In the genomic region with DNA sequence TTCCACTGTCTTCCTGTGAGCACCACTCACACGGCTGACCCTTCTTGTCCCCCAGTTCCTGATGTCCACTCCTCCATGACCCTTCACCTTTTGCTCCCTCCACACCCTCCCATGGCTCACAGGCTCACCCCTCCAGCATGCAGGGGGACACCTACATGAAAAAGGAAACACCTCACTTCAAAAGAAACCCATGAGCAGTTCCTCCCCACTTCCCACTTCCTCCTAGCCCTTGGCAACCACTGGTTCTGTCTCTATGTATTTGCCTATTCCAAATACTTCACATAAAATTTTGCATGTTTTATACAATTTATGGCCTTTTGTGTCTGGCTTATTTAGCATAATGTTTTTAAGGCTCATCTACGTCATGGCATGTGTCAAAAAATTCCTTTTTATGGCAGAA, we compare ENCODE assay signal across 26 cellular contexts.
"Had no signal": no experiment of that assay in that cellular context is flagged by ENCODE, and none has a peak within 500 bp of the region (broad histone marks: within the 10 kb centered on the region; RNA-seq: fewer than 3 reads in every experiment).

No MANE protein-coding gene starts in this region.

- H3K9me3 Mint-ChIP-seq: activated B cell treated with CpG ODN at 0.5 μM for 24 hours; activated CD4-positive, alpha-beta memory T cell treated with anti-CD3 and anti-CD28 coated beads for 36 hours; activated CD4-positive, alpha-beta T cell treated with anti-CD3 and anti-CD28 coated beads, Interleukin-2, amount 10 ng/mL, durations not matched to agents 7 days and 5 days; activated T-cell treated with anti-CD3 and anti-CD28 coated beads, Interleukin-2, amount 50 U/mL, for 4 hours; central memory CD8-positive, alpha-beta T cell had no signal

- H3K27ac ChIP-seq: ascending aorta, body of pancreas, Peyer's patch, SJSA1 had no signal

- H3K4me3 Mint-ChIP-seq: activated B cell treated with CpG ODN at 0.5 μM for 24 hours; activated CD4-positive, alpha-beta memory T cell treated with anti-CD3 and anti-CD28 coated beads for 36 hours; activated CD4-positive, alpha-beta T cell treated with anti-CD3 and anti-CD28 coated beads, Interleukin-2, amount 10 ng/mL, durations not matched to agents 7 days and 5 days; activated naive CD8-positive, alpha-beta T cell treated with anti-CD3 and anti-CD28 coated beads, Interleukin-2, amount 50 U/mL, for 24 hours; activated T-cell treated with anti-CD3 and anti-CD28 coated beads, Interleukin-2, amount 50 U/mL, for 4 hours; central memory CD8-positive, alpha-beta T cell; T-helper 17 cell had no signal

- H3K4me1 Mint-ChIP-seq: central memory CD8-positive, alpha-beta T cell had no signal

- DNase-seq: activated B cell treated with CpG ODN at 0.5 μM for 24 hours; activated CD4-positive, alpha-beta memory T cell treated with anti-CD3 and anti-CD28 coated beads for 36 hours; activated CD4-positive, alpha-beta T cell treated with anti-CD3 and anti-CD28 coated beads for 1 hour; activated CD4-positive, alpha-beta T cell treated with anti-CD3 and anti-CD28 coated beads, Interleukin-2, amount 10 ng/mL, durations not matched to agents 7 days and 5 days; activated CD8-positive, alpha-beta memory T cell treated with anti-CD3 and anti-CD28 coated beads for 24 hours; activated effector memory CD4-positive, alpha-beta T cell treated with anti-CD3 and anti-CD28 coated beads, Interleukin-2, amount 50 U/mL, for 16 hours; activated naive CD4-positive, alpha-beta T cell treated with Interleukin-2 at 50 U/mL for 16 hours; activated naive CD8-positive, alpha-beta T cell treated with anti-CD3 and anti-CD28 coated beads, Interleukin-2, amount 50 U/mL, for 24 hours; activated T-cell treated with anti-CD3 and anti-CD28 coated beads, Interleukin-2, amount 50 U/mL, for 4 hours; amniotic stem cell; body of pancreas; NCI-H1048; NCI-H146; NCI-H187 treated with DMSO at 0.1 percent for 48 hours; NCI-H2081 treated with DMSO at 0.1 percent for 48 hours; NCI-H446; NCI-H524; Peyer's patch; SHP77; T-helper 17 cell; T-helper 9 cell had no signal

- ATAC-seq: activated naive CD4-positive, alpha-beta T cell treated with anti-CD3 and anti-CD28 coated beads, Interleukin-2, amount 50 U/mL, for 72 hours; activated naive CD8-positive, alpha-beta T cell treated with anti-CD3 and anti-CD28 coated beads, Interleukin-2, amount 50 U/mL, for 24 hours; activated T-cell treated with anti-CD3 and anti-CD28 coated beads, Interleukin-2, amount 50 U/mL, for 4 hours; body of pancreas; T-helper 17 cell had no signal

- H3K36me3 Mint-ChIP-seq: activated CD4-positive, alpha-beta memory T cell treated with anti-CD3 and anti-CD28 coated beads for 36 hours had no signal

- H3K4me1 ChIP-seq: ascending aorta, body of pancreas, Peyer's patch, SJSA1 had no signal

- H3K9me3 ChIP-seq: body of pancreas, Peyer's patch, SJSA1 had no signal

- H3K36me3 ChIP-seq: ascending aorta, Peyer's patch, SJSA1 had no signal

- FAIRE-seq: TTC549 had no signal

- H3K27ac Mint-ChIP-seq: activated B cell treated with CpG ODN at 0.5 μM for 24 hours; activated CD4-positive, alpha-beta memory T cell treated with anti-CD3 and anti-CD28 coated beads for 36 hours; activated CD4-positive, alpha-beta T cell treated with anti-CD3 and anti-CD28 coated beads, Interleukin-2, amount 10 ng/mL, durations not matched to agents 7 days and 5 days; activated naive CD4-positive, alpha-beta T cell treated with anti-CD3 and anti-CD28 coated beads, Interleukin-2, amount 50 U/mL, for 72 hours; activated naive CD8-positive, alpha-beta T cell treated with anti-CD3 and anti-CD28 coated beads, Interleukin-2, amount 50 U/mL, for 24 hours; T-helper 17 cell had no signal

- H3K4me3 ChIP-seq: ascending aorta, body of pancreas, Peyer's patch, SJSA1 had no signal

- H3K27me3 ChIP-seq: ascending aorta, body of pancreas, Peyer's patch, SJSA1 had no signal
